ENCODE assay signal across 8 cellular contexts in the genomic region with DNA sequence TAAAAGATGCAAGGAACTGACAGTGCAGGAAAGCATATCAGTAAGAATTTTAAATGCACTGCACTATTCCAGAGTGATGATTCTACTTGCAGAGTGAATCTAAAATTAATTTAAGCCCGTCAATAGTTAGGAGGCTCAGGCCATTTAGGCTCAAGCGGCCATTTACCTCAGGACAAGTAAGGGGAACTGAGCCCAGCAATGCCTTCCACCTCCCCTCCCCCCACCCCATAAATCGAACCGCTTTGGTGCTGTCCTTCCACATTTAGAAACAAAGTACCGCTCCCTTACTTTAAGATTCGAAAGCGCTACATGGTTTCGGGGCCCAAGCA. TPM values are rescaled to one million over a fixed set of nuclear protein-coding genes. Genes with fewer than 3 reads are reported as not detected.
A peak's percentile ranks its signal among the peaks of the same experiment; 100 is the strongest.
DNase-seq lines count a peak whose midpoint lies in the region; ATAC-seq and TF ChIP-seq lines count a peak whose summit lies in the region.

No MANE protein-coding gene starts in this region.

- H3K4me3 ChIP-seq in RWPE2 (ENCODE audit: severe bottlenecking): peak overlapping the region; percentile 77
- H3K4me3 ChIP-seq in neural cell (ENCODE audit: low read length): peak overlapping the region; percentile 75

- DNase-seq in activated T-cell treated with anti-CD3 and anti-CD28 coated beads, Interleukin-2, amount 50 U/mL, for 24 hours: no peak
- DNase-seq in activated T-cell treated with anti-CD3 and anti-CD28 coated beads, Interleukin-2, amount 50 U/mL, for 1 hour: no peak
- DNase-seq in RWPE2 (ENCODE audit: low spot score) (no peak), fibroblast of gingiva (ENCODE audit: low read depth) (peak; percentile 0), T1000 (lab: John Stamatoyannopoulos, UW) (no peak)

- peaks cover 38% of the 10 kb centered on the region for H3K36me3 ChIP-seq in RWPE2 (ENCODE audit: low read depth)
- H3K36me3 ChIP-seq in neural cell (ENCODE audit: insufficient read depth, low read length): no peaks in the 10 kb centered on the region

- H3K4me3 Mint-ChIP-seq in activated T-cell treated with anti-CD3 and anti-CD28 coated beads, Interleukin-2, amount 50 U/mL, for 24 hours: peak overlapping the region; percentile 93

- H2AFZ ChIP-seq in neural cell (ENCODE audit: low read depth, low read length): no peak overlapping the region

- H3K9me3 ChIP-seq in RWPE2 (ENCODE audit: severe bottlenecking): no peaks in the 10 kb centered on the region
- H3K9me3 ChIP-seq in neural cell (ENCODE audit: low read length): no peaks in the 10 kb centered on the region

- TF ChIP-seq RAD21 in neural cell (conservative IDR thresholded peaks at IDR 0.05): no peak

- no peaks in the 10 kb centered on the region for H3F3A ChIP-seq in neural cell (ENCODE audit: insufficient read depth, low read length, poor library complexity, severe bottlenecking)

- TF ChIP-seq CTCF in RWPE2 (IDR thresholded peaks at IDR 0.05; ENCODE audit: poor library complexity, severe bottlenecking): no peak
- no peak for TF ChIP-seq CTCF in neural cell (IDR thresholded peaks at IDR 0.05; ENCODE audit: poor library complexity, severe bottlenecking)

- H3K4me1 ChIP-seq in RWPE2 (ENCODE audit: insufficient read depth, poor library complexity, severe bottlenecking): no peaks in the 10 kb centered on the region

- TF ChIP-seq EP300 in neural cell (conservative IDR thresholded peaks at IDR 0.05; ENCODE audit: poor library complexity, severe bottlenecking): no peak

- no peaks in the 10 kb centered on the region for H4K20me1 ChIP-seq in neural cell (ENCODE audit: insufficient read depth)

- H3K27me3 ChIP-seq in RWPE2 (ENCODE audit: insufficient read depth, poor library complexity, severe bottlenecking): no peaks in the 10 kb centered on the region
- no peaks in the 10 kb centered on the region for H3K27me3 ChIP-seq in neural cell (ENCODE audit: insufficient read depth, low read depth, low read length)

- H3K4me1 Mint-ChIP-seq in activated T-cell treated with anti-CD3 and anti-CD28 coated beads, Interleukin-2, amount 50 U/mL, for 24 hours (ENCODE audit: low read depth): peaks cover 23% of the 10 kb centered on the region

- peaks cover 45% of the 10 kb centered on the region for H3K27me3 Mint-ChIP-seq in activated T-cell treated with anti-CD3 and anti-CD28 coated beads, Interleukin-2, amount 50 U/mL, for 24 hours

- peak overlapping the region; percentile 88 for H3K4me2 ChIP-seq in neural cell (ENCODE audit: low read length)

- ATAC-seq in RWPE2 (ENCODE audit: low read depth) (no peak), HG02938 (IDR thresholded peaks at IDR 0.05; ENCODE audit: unreplicated experiment) (no peak), GM19455 (IDR thresholded peaks at IDR 0.05; ENCODE audit: unreplicated experiment) (no peak)

- peak overlapping the region; percentile 78 for H3K9ac ChIP-seq in neural cell (ENCODE audit: low read length)

- peaks cover 40% of the 10 kb centered on the region for H3K36me3 Mint-ChIP-seq in activated T-cell treated with anti-CD3 and anti-CD28 coated beads, Interleukin-2, amount 50 U/mL, for 24 hours (ENCODE audit: low read depth)

- peak overlapping the region; percentile 95 for H3K27ac Mint-ChIP-seq in activated T-cell treated with anti-CD3 and anti-CD28 coated beads, Interleukin-2, amount 50 U/mL, for 24 hours

- H3K9me2 ChIP-seq in neural cell (ENCODE audit: insufficient read depth, low read length): no peaks in the 10 kb centered on the region

- H3K27ac ChIP-seq in RWPE2 (ENCODE audit: poor library complexity, severe bottlenecking) (peak overlapping the region; percentile 19), neural cell (ENCODE audit: low read length) (peak overlapping the region; percentile 62)

- H3K9me3 Mint-ChIP-seq in activated T-cell treated with anti-CD3 and anti-CD28 coated beads, Interleukin-2, amount 50 U/mL, for 24 hours: no peaks in the 10 kb centered on the region

- peaks cover 12% of the 10 kb centered on the region for H3K79me2 ChIP-seq in neural cell (replicated peaks; ENCODE audit: insufficient read depth, low read length)

TF ChIP-seq in neural cell, 6 proteins besides CTCF, POLR2A, EP300 and RAD21:
- no peak for TF ChIP-seq MXI1 (conservative IDR thresholded peaks at IDR 0.05; ENCODE audit: poor library complexity, severe bottlenecking)
- no peak for TF ChIP-seq SMC3 (conservative IDR thresholded peaks at IDR 0.05; ENCODE audit: poor library complexity)
- TF ChIP-seq REST (IDR thresholded peaks at IDR 0.05; ENCODE audit: borderline replicate concordance): no peak
- no peak for TF ChIP-seq EZH2 (IDR thresholded peaks at IDR 0.05; ENCODE audit: borderline replicate concordance, insufficient read depth, low read length, poor library complexity, severe bottlenecking)
- TF ChIP-seq TAF1 (IDR thresholded peaks at IDR 0.05; ENCODE audit: low read depth): no peak
- TF ChIP-seq POLR2AphosphoS5 (IDR thresholded peaks at IDR 0.05): no peak

RNA-seq across cellular contexts. Expression of gene RBM41, which starts 0.7 kb away (rescaled TPM):
- 11.0 and 11.5 TPM in 2 replicates for polyA plus RNA-seq in neural cell
- polyA minus RNA-seq in neural cell: 36.8 and 42.3 TPM in 2 replicates
